Comparison of ENCODE assay signal across 1 cellular context in genomic region chr1:227748496-227749182, GRCh38.
A peak's percentile ranks its signal among the peaks of the same experiment; 100 is the strongest.
TF ChIP-seq lines count a peak whose summit lies in the region.

No MANE protein-coding gene starts in this region.

TF ChIP-seq in K562, 482 proteins besides CTCF, POLR2A, EP300 and RAD21 (continued from another document):
- TF ChIP-seq PKNOX1 (IDR thresholded peaks at IDR 0.05) = peak; percentile 88
- TF ChIP-seq MEF2D (tag; conservative IDR thresholded peaks at IDR 0.05; ENCODE audit: low read depth) = 0 out of 2 replicates have a peak, but pooled peaks have one; percentile 52
- TF ChIP-seq TCF3 (CRISPR knock-in tag; IDR thresholded peaks at IDR 0.05) = peak; percentile 47
- TF ChIP-seq PRDM10 (IDR thresholded peaks at IDR 0.05; ENCODE audit: partially characterized antibody) = no peak
- TF ChIP-seq BCOR (IDR thresholded peaks at IDR 0.05) = no peak
- no peak for TF ChIP-seq ATF2 (CRISPR knock-in tag; IDR thresholded peaks at IDR 0.05)
- peak; percentile 53 for TF ChIP-seq BRD9 (IDR thresholded peaks at IDR 0.05; ENCODE audit: low read depth, partially characterized antibody)
- no peak for TF ChIP-seq SMAD2 (IDR thresholded peaks at IDR 0.05; ENCODE audit: low read depth, low read length)
- peak; percentile 68 to 85 for TF ChIP-seq AFF1 (IDR thresholded peaks at IDR 0.05; ENCODE audit: low read depth in 1 of 2, partially characterized antibody in 2 of 2)
- TF ChIP-seq ARID3B (CRISPR knock-in tag; IDR thresholded peaks at IDR 0.05; ENCODE audit: borderline replicate concordance) = no peak
- no peak for TF ChIP-seq MAFG (tag; conservative IDR thresholded peaks at IDR 0.05)
- TF ChIP-seq ZFX (CRISPR knock-in tag; IDR thresholded peaks at IDR 0.05) = no peak
- TF ChIP-seq HNRNPK (IDR thresholded peaks at IDR 0.05; ENCODE audit: low read depth, low read length, poor library complexity, severe bottlenecking) = no peak
- peak; percentile 92; the same call in 1 of the 2 replicates for TF ChIP-seq NBN (IDR thresholded peaks at IDR 0.05; ENCODE audit: low read depth)
- no peak for TF ChIP-seq ZNF41 (CRISPR knock-in tag; conservative IDR thresholded peaks at IDR 0.05)
- TF ChIP-seq ZNF311 (CRISPR knock-in tag; IDR thresholded peaks at IDR 0.05) = no peak
- peak in 1 of 2 experiments; percentile 62; a peak in 1 of 4 replicates for TF ChIP-seq MNT (conservative IDR thresholded peaks at IDR 0.05)
- peak in 1 of 3 experiments; percentile 58; a peak in 2 of 6 replicates for TF ChIP-seq ZBTB11 (CRISPR knock-in tag; IDR thresholded peaks at IDR 0.05)
- TF ChIP-seq ARNT (IDR thresholded peaks at IDR 0.05) = peak in 1 of 2 experiments; percentile 37; a peak in 1 of 4 replicates
- no peak for TF ChIP-seq ZNF584 (CRISPR knock-in tag; IDR thresholded peaks at IDR 0.05; ENCODE audit: low read depth)
